23 cellular contexts compared by ENCODE assay signal in the genomic region with DNA sequence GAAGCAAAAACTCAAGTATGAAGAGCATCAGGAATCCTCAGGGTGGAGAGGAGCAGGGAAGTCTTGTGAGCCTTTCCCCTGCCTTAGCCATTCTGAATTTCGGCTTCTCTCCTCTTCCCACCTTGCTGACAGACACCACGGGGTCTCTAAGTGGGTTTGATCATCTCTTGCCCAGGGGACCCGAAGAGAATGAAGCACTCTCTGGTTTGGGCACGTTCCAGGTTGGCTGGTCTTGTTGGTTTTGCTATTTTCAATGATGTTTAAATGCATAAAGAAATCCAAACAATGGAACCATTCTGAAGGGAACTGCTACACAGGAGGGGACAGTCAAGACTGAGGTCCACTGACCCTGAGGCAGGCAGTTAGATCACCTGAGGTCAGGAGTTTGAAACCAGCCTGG.
"Had no signal": no experiment of that assay in that cellular context is flagged by ENCODE, and none has a peak within 500 bp of the region (broad histone marks: within the 10 kb centered on the region; RNA-seq: fewer than 3 reads in every experiment).

No MANE protein-coding gene starts in this region.

- H3K36me3 ChIP-seq: MG63 had no signal

- ATAC-seq: HepG2, Panc1, PC-3 had no signal

- H3K9me3 ChIP-seq: MG63, SK-N-SH had no signal

- H3K27me3 ChIP-seq: MG63 had no signal

- H3K27ac ChIP-seq: RWPE1 had no signal

- DNase-seq: IMR-90; Karpas-422; KG1; MG63; NCI-H1092; NCI-H1417 treated with DMSO at 0.1 percent for 48 hours; NCI-H146; NCI-H1694 treated with DMSO at 0.1 percent for 48 hours; NCI-H1930; NCI-H2081; NCI-H2107; NCI-H2227 treated with DMSO at 0.1 percent for 48 hours; NCI-H524; NCI-H526 treated with DMSO at 0.1 percent for 48 hours; NCI-H748 treated with DMSO at 0.1 percent for 48 hours; NK-92 treated with Interleukin-12 subunit alpha and Interleukin-12 subunit beta, amount 100 ng/mL, for 24 hours; PC-3; SHP77; SK-N-SH; SW 1271 had no signal

- H3K4me3 ChIP-seq: MG63 had no signal
